25 cellular contexts compared by ENCODE assay signal in the genomic region with DNA sequence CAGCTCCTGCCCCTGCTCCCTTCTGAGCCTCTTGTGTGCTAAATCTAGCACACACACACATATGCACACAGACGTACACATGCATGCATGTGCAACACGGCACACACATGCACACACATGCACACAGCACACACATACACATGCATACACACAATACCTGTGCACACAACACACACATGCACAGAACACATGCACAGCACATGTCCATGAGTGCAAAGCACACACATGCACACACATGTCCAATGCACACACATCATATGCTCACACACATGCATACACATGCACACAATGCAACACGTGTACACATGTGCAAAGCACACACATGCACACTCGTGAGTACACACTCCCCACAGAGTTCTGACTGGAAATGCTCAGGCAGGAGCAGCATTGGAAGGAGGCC.
"Had no signal": no experiment of that assay in that cellular context is flagged by ENCODE, and none has a peak within 500 bp of the region (broad histone marks: within the 10 kb centered on the region; RNA-seq: fewer than 3 reads in every experiment).

No MANE protein-coding gene starts in this region.

- H3K36me3 ChIP-seq: adrenal gland, breast epithelium, SJSA1 had no signal

- H3K27me3 ChIP-seq: adrenal gland, breast epithelium had no signal

- DNase-seq: activated CD4-positive, alpha-beta T cell treated with anti-CD3 and anti-CD28 coated beads for 48 hours; activated CD4-positive, alpha-beta T cell treated with anti-CD3 and anti-CD28 coated beads, Interleukin-2, amount 50 U/mL, for 4 hours; activated CD4-positive, CD25-positive, alpha-beta regulatory T cell treated with anti-CD3 and anti-CD28 coated beads, Interleukin-2, amount 50 U/mL, for 72 hours; activated CD8-positive, alpha-beta memory T cell treated with anti-CD3 and anti-CD28 coated beads, Interleukin-2, amount 50 U/mL, for 48 hours; activated CD8-positive, alpha-beta T cell treated with anti-CD3 and anti-CD28 coated beads, Interleukin-2, amount 10 ng/mL, durations not matched to agents 7 days and 5 days; activated naive CD4-positive, alpha-beta T cell treated with anti-CD3 and anti-CD28 coated beads, Interleukin-2, amount 50 U/mL, for 16 hours; activated naive CD8-positive, alpha-beta T cell treated with anti-CD3 and anti-CD28 coated beads, Interleukin-2, amount 10 ng/mL, durations not matched to agents 7 days and 5 days; activated T-cell treated with anti-CD3 and anti-CD28 coated beads, Interleukin-2, amount 50 U/mL, for 1 hour; adrenal gland; anterior cingulate cortex; central memory CD4-positive, alpha-beta T cell; MM.1S; NCI-H1105; NCI-H1436 treated with DMSO at 0.1 percent for 48 hours; NCI-H187; NCI-H2081; NCI-H510A treated with DMSO at 0.1 percent for 48 hours; NCI-H69; SHP77; T-helper 17 cell; T-helper 9 cell had no signal

- H3K27ac Mint-ChIP-seq: activated CD8-positive, alpha-beta T cell treated with anti-CD3 and anti-CD28 coated beads, Interleukin-2, amount 10 ng/mL, durations not matched to agents 7 days and 5 days; activated naive CD8-positive, alpha-beta T cell treated with anti-CD3 and anti-CD28 coated beads, Interleukin-2, amount 10 ng/mL, durations not matched to agents 7 days and 5 days; T-helper 17 cell; WTC11 had no signal

- FAIRE-seq: RCC 7860 had no signal

- H3K4me1 Mint-ChIP-seq: activated naive CD8-positive, alpha-beta T cell treated with anti-CD3 and anti-CD28 coated beads, Interleukin-2, amount 10 ng/mL, durations not matched to agents 7 days and 5 days; WTC11 had no signal

- H3K27ac ChIP-seq: adrenal gland, breast epithelium, SJSA1 had no signal

- ATAC-seq: activated CD8-positive, alpha-beta T cell treated with anti-CD3 and anti-CD28 coated beads, Interleukin-2, amount 10 ng/mL, durations not matched to agents 7 days and 5 days; T-helper 17 cell; WTC11 had no signal

- H3K4me3 ChIP-seq: adrenal gland, breast epithelium, SJSA1 had no signal

- H3K4me3 Mint-ChIP-seq: activated CD8-positive, alpha-beta T cell treated with anti-CD3 and anti-CD28 coated beads, Interleukin-2, amount 10 ng/mL, durations not matched to agents 7 days and 5 days; activated naive CD8-positive, alpha-beta T cell treated with anti-CD3 and anti-CD28 coated beads, Interleukin-2, amount 10 ng/mL, durations not matched to agents 7 days and 5 days; T-helper 17 cell; WTC11 had no signal

- H3K4me1 ChIP-seq: adrenal gland, breast epithelium, SJSA1 had no signal

- H3K9me3 ChIP-seq: adrenal gland, breast epithelium, SJSA1 had no signal

- H3K9me3 Mint-ChIP-seq: activated naive CD8-positive, alpha-beta T cell treated with anti-CD3 and anti-CD28 coated beads, Interleukin-2, amount 10 ng/mL, durations not matched to agents 7 days and 5 days; WTC11 had no signal
